1 cellular context compared by ENCODE assay signal in the genomic region with DNA sequence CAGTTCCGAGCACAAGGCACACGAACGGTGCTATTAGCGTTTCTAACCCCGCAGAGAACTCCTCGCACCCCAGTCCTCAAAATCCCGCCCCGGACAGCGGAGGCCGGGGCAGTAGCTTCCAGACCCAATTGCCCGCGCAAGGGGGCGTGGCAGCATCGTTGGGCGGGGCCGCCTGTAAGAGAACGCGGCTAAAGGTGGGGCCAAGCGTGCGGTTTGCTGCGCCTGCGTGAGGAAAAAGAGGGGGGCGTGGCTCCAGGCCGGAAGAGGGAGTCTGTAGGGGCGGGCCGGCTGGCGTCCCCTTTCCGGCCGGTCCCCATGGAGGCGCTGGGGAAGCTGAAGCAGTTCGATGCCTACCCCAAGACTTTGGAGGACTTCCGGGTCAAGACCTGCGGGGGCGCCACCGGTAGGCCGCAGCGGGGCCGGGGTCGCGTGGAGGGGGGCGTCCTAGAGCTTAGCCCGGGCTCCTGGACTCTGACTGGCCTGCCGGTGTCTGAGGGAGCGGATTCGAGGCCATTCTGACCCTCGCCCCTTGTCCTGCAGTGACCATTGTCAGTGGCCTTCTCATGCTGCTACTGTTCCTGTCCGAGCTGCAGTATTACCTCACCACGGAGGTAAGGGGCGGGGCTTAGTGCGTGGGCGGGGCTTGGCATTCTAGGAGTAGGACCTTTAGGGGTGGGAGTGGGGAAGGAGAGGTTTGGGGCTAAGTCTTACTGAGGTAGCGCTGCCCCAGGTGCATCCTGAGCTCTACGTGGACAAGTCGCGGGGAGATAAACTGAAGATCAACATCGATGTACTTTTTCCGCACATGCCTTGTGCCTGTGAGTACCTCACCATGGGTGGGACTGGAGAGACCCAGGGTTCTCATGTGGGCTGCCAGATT.
TF ChIP-seq lines count a peak whose summit lies in the region.

A gene (plus strand): TSS at position 296 of the 880 bp plus-strand sequence. CDS start 20 bp downstream, at position 316.

TF ChIP-seq in HepG2, 621 proteins besides CTCF, POLR2A, EP300 and RAD21 (continued from another document and continues in another):
- TF ChIP-seq, protein P1, sequence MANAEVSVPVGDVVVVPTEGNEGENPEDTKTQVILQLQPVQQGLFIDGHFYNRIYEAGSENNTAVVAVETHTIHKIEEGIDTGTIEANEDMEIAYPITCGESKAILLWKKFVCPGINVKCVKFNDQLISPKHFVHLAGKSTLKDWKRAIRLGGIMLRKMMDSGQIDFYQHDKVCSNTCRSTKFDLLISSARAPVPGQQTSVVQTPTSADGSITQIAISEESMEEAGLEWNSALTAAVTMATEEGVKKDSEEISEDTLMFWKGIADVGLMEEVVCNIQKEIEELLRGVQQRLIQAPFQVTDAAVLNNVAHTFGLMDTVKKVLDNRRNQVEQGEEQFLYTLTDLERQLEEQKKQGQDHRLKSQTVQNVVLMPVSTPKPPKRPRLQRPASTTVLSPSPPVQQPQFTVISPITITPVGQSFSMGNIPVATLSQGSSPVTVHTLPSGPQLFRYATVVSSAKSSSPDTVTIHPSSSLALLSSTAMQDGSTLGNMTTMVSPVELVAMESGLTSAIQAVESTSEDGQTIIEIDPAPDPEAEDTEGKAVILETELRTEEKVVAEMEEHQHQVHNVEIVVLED (CRISPR knock-in tag; IDR thresholded peaks at IDR 0.05; ENCODE audit: borderline replicate concordance), result peak; percentile 79; the same call in 1 of the 2 replicates
- TF ChIP-seq ZNF841 (CRISPR knock-in tag; IDR thresholded peaks at IDR 0.05; ENCODE audit: borderline replicate concordance) (no peak; the same call in 1 of the 2 replicates), RARG (CRISPR knock-in tag; IDR thresholded peaks at IDR 0.05; ENCODE audit: low read depth) (no peak), ZNF296 (CRISPR knock-in tag; conservative IDR thresholded peaks at IDR 0.05) (peak; percentile 86; the same call in 1 of the 2 replicates), IKZF1 (IDR thresholded peaks at IDR 0.05) (no peak), RBM22 (optimal IDR thresholded peaks at IDR 0.05; ENCODE audit: low read length) (peak; percentile 28), NFRKB (IDR thresholded peaks at IDR 0.05) (peak; percentile 35; the same call in 1 of the 2 replicates), MXI1 (IDR thresholded peaks at IDR 0.05; ENCODE audit: borderline replicate concordance, low read depth, low read length) (peak; percentile 93; the same call in 2 of the 3 replicates), ZNF20 (CRISPR knock-in tag; IDR thresholded peaks at IDR 0.05) (no peak; the same call in 1 of the 2 replicates), REXO4 (CRISPR knock-in tag; IDR thresholded peaks at IDR 0.05; ENCODE audit: borderline replicate concordance) (no peak), ZNF816 (CRISPR knock-in tag; IDR thresholded peaks at IDR 0.05; ENCODE audit: borderline replicate concordance) (no peak; the same call in 1 of the 2 replicates), TARDBP (CRISPR knock-in tag; IDR thresholded peaks at IDR 0.05) (peak; percentile 62), ZNF207 (IDR thresholded peaks at IDR 0.05; ENCODE audit: borderline replicate concordance) (no peak), SMAD1 (CRISPR knock-in tag; IDR thresholded peaks at IDR 0.05; ENCODE audit: borderline replicate concordance, low read depth) (no peak; the same call in 1 of the 2 replicates), CBX1 (IDR thresholded peaks at IDR 0.05; ENCODE audit: low read depth) (no peak), CENPT (CRISPR knock-in tag; IDR thresholded peaks at IDR 0.05; ENCODE audit: low read depth) (no peak; the same call in 1 of the 2 replicates), GFI1 (CRISPR knock-in tag; IDR thresholded peaks at IDR 0.05; ENCODE audit: borderline replicate concordance) (peak; percentile 67; the same call in 1 of the 2 replicates), CEBPG (CRISPR knock-in tag; IDR thresholded peaks at IDR 0.05) (peak; percentile 79), NCOR1 (IDR thresholded peaks at IDR 0.05; ENCODE audit: borderline replicate concordance, low read length) (peak; percentile 44; the same call in 1 of the 2 replicates), ZNF124 (CRISPR knock-in tag; IDR thresholded peaks at IDR 0.05) (0 out of 2 replicates have a peak, but pooled peaks have one; percentile 78), ASH2L (IDR thresholded peaks at IDR 0.05; ENCODE audit: insufficient read length, low read depth, low read length) (peak; percentile 87)
- TF ChIP-seq, protein P2, sequence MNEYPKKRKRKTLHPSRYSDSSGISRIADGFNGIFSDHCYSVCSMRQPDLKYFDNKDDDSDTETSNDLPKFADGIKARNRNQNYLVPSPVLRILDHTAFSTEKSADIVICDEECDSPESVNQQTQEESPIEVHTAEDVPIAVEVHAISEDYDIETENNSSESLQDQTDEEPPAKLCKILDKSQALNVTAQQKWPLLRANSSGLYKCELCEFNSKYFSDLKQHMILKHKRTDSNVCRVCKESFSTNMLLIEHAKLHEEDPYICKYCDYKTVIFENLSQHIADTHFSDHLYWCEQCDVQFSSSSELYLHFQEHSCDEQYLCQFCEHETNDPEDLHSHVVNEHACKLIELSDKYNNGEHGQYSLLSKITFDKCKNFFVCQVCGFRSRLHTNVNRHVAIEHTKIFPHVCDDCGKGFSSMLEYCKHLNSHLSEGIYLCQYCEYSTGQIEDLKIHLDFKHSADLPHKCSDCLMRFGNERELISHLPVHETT (CRISPR knock-in tag; conservative IDR thresholded peaks at IDR 0.05), result peak; percentile 60
- TF ChIP-seq, protein P3, sequence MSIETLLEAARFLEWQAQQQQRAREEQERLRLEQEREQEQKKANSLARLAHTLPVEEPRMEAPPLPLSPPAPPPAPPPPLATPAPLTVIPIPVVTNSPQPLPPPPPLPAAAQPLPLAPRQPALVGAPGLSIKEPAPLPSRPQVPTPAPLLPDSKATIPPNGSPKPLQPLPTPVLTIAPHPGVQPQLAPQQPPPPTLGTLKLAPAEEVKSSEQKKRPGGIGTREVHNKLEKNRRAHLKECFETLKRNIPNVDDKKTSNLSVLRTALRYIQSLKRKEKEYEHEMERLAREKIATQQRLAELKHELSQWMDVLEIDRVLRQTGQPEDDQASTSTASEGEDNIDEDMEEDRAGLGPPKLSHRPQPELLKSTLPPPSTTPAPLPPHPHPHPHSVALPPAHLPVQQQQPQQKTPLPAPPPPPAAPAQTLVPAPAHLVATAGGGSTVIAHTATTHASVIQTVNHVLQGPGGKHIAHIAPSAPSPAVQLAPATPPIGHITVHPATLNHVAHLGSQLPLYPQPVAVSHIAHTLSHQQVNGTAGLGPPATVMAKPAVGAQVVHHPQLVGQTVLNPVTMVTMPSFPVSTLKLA (IDR thresholded peaks at IDR 0.05), result peak; percentile 73
- TF ChIP-seq, protein P4, sequence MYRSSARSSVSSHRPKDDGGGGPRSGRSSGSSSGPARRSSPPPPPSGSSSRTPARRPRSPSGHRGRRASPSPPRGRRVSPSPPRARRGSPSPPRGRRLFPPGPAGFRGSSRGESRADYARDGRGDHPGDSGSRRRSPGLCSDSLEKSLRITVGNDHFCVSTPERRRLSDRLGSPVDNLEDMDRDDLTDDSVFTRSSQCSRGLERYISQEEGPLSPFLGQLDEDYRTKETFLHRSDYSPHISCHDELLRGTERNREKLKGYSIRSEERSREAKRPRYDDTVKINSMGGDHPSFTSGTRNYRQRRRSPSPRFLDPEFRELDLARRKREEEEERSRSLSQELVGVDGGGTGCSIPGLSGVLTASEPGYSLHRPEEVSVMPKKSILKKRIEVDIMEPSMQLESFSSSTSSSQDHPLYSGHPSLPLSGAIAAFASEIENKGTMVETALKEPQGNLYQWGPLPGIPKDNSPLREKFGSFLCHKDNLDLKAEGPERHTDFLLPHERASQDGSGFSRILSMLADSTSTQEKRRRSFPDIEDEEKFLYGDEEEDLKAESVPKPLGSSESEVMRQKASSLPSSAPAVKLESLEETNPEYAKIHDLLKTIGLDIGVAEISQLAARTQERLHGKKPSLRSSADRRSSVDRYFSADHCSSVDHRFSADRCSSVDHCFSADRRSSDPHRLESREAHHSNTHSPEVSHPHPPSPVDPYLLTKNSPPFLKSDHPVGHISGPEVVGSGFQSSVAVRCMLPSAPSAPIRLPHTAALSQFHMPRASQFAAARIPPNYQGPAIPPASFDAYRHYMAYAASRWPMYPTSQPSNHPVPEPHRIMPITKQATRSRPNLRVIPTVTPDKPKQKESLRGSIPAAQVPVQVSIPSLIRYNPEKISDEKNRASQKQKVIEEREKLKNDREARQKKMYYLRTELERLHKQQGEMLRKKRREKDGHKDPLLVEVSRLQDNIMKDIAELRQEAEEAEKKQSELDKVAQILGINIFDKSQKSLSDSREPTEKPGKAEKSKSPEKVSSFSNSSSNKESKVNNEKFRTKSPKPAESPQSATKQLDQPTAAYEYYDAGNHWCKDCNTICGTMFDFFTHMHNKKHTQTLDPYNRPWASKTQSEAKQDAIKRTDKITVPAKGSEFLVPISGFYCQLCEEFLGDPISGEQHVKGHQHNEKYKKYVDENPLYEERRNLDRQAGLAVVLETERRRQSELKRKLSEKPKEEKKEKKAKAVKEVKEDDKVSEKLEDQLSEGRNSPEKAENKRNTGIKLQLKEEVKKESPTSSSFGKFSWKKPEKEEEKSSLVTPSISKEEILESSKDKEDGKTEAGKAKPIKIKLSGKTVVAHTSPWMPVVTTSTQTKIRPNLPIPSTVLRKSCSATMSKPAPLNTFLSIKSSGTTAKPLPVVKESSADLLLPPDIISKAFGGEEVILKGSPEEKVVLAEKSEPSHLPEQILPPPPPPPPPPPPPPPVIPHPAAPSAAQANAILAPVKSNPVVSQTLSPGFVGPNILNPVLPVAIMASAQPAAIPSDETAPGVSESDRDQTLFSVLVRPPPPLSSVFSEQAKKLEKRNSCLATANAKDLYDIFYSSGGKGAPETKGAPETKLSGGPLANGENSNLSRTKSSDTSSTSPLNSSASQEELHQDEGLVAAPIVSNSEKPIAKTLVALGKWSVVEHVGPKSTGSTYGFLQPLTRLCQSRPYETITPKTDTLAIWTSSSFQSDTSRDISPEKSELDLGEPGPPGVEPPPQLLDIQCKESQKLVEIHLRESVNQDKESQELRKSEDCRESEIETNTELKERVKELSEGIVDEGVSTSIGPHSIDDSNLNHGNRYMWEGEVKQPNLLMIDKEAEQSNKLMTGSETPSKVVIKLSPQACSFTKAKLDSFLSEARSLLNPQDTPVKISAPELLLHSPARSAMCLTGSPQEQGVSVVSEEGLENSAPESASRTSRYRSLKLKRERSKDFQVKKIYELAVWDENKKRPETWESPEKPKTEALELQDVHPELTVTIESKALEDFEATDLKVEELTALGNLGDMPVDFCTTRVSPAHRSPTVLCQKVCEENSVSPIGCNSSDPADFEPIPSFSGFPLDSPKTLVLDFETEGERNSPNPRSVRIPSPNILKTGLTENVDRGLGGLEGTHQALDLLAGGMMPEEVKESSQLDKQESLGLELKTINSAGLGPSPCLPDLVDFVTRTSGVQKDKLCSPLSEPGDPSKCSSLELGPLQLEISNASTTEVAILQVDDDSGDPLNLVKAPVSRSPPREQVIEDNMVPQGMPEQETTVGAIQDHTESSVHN (CRISPR knock-in tag; IDR thresholded peaks at IDR 0.05), result no peak
- TF ChIP-seq, protein P5, sequence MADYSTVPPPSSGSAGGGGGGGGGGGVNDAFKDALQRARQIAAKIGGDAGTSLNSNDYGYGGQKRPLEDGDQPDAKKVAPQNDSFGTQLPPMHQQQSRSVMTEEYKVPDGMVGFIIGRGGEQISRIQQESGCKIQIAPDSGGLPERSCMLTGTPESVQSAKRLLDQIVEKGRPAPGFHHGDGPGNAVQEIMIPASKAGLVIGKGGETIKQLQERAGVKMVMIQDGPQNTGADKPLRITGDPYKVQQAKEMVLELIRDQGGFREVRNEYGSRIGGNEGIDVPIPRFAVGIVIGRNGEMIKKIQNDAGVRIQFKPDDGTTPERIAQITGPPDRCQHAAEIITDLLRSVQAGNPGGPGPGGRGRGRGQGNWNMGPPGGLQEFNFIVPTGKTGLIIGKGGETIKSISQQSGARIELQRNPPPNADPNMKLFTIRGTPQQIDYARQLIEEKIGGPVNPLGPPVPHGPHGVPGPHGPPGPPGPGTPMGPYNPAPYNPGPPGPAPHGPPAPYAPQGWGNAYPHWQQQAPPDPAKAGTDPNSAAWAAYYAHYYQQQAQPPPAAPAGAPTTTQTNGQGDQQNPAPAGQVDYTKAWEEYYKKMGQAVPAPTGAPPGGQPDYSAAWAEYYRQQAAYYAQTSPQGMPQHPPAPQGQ (CRISPR knock-in tag; IDR thresholded peaks at IDR 0.05; ENCODE audit: borderline replicate concordance), result peak; percentile 80; the same call in 1 of the 2 replicates
- TF ChIP-seq, protein P6, sequence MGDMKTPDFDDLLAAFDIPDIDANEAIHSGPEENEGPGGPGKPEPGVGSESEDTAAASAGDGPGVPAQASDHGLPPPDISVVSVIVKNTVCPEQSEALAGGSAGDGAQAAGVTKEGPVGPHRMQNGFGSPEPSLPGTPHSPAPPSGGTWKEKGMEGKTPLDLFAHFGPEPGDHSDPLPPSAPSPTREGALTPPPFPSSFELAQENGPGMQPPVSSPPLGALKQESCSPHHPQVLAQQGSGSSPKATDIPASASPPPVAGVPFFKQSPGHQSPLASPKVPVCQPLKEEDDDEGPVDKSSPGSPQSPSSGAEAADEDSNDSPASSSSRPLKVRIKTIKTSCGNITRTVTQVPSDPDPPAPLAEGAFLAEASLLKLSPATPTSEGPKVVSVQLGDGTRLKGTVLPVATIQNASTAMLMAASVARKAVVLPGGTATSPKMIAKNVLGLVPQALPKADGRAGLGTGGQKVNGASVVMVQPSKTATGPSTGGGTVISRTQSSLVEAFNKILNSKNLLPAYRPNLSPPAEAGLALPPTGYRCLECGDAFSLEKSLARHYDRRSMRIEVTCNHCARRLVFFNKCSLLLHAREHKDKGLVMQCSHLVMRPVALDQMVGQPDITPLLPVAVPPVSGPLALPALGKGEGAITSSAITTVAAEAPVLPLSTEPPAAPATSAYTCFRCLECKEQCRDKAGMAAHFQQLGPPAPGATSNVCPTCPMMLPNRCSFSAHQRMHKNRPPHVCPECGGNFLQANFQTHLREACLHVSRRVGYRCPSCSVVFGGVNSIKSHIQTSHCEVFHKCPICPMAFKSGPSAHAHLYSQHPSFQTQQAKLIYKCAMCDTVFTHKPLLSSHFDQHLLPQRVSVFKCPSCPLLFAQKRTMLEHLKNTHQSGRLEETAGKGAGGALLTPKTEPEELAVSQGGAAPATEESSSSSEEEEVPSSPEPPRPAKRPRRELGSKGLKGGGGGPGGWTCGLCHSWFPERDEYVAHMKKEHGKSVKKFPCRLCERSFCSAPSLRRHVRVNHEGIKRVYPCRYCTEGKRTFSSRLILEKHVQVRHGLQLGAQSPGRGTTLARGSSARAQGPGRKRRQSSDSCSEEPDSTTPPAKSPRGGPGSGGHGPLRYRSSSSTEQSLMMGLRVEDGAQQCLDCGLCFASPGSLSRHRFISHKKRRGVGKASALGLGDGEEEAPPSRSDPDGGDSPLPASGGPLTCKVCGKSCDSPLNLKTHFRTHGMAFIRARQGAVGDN (CRISPR knock-in tag; IDR thresholded peaks at IDR 0.05), result peak; percentile 99
